In the genomic region with DNA sequence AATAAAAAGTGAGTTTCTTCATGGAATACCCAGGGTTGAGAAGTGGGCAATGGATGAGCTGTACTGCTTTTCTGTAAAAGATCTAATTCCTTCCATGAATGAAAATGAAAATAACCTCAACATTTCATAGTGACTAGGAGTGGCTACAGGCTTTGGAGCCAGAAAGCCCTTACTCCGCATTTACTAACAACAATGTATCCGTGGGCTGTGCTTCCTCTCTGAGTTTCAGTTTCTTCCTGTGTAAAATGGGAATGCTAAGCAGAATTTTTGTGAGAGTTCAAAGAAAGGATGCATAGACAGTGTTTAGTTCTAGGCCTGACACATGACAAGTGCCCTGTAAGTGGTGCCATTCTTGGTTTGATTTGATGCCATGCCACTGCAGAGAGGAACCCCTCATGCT, we compare ENCODE assay signal across 1 cellular context.
TF ChIP-seq lines count a peak whose summit lies in the region.

No MANE protein-coding gene starts in this region.

TF ChIP-seq in endothelial cell of umbilical vein, 7 proteins besides CTCF, POLR2A, EP300 and RAD21:
- TF ChIP-seq GATA2 (IDR thresholded peaks at IDR 0.05; ENCODE audit: insufficient read depth, insufficient read length, low read depth, low read length): no peak
